In genomic region chr5:78647411-78647818, GRCh38 we compare ENCODE assay signal across 8 cellular contexts. TPM values are rescaled to one million over a fixed set of nuclear protein-coding genes. Genes with fewer than 3 reads are reported as not detected.
DNase-seq lines count a peak whose midpoint lies in the region; ATAC-seq and TF ChIP-seq lines count a peak whose summit lies in the region.

No MANE protein-coding gene starts in this region.

- H3K9me3 ChIP-seq in mononuclear cell (ENCODE audit: low read depth, low read length) (no peaks in the 10 kb centered on the region), aorta (ENCODE audit: control insufficient read depth, low read length) (no peaks in the 10 kb centered on the region)

- ATAC-seq in aorta (ENCODE audit: low FRiP score) (no peak), HG02973 (IDR thresholded peaks at IDR 0.05; ENCODE audit: unreplicated experiment) (no peak)

- TF ChIP-seq CTCF in coronary artery (IDR thresholded peaks at IDR 0.05) = no peak

- intact Hi-C loops in activated naive CD4-positive, alpha-beta T cell treated with anti-CD3 and anti-CD28 coated beads for 36 hours (cut with micrococcal nuclease) = no loop called here
- intact Hi-C loops in aorta (cut with DNase I) = loop anchor here (5.0 to 10.0 kb wide), 4 partner anchors 53 to 337 kb away; partner anchors contain the start of gene ARSB (in 1 of the 2)

- H3K4me1 ChIP-seq in mononuclear cell (ENCODE audit: insufficient read depth, low read length) (peaks cover 20% of the 10 kb centered on the region), aorta (ENCODE audit: control insufficient read depth in 1 of 2, insufficient read depth in 2 of 2, low read length in 2 of 2) (peaks cover 0 to 3% of the 10 kb centered on the region in 2 donors)

- peaks cover 37% of the 10 kb centered on the region for H3K27me3 ChIP-seq in mononuclear cell (ENCODE audit: insufficient read depth, low read length)
- H3K27me3 ChIP-seq in aorta (ENCODE audit: control insufficient read depth in 1 of 2, insufficient read depth in 2 of 2, low read length in 1 of 2) = no peaks in the 10 kb centered on the region

- H3K36me3 ChIP-seq in aorta (ENCODE audit: control insufficient read depth in 1 of 2, insufficient read depth in 2 of 2, low read length in 1 of 2) = no peaks in the 10 kb centered on the region

- 0 to 1% methylated on average over 17 of the region's 17 CpGs for WGBS in aorta, 2 donors

- H3K9me3 Mint-ChIP-seq in activated naive CD4-positive, alpha-beta T cell treated with anti-CD3 and anti-CD28 coated beads for 36 hours = no peaks in the 10 kb centered on the region

- peak overlapping the region; percentile 64 for H3K4me3 Mint-ChIP-seq in activated naive CD4-positive, alpha-beta T cell treated with anti-CD3 and anti-CD28 coated beads for 36 hours

- H3K27ac ChIP-seq in coronary artery = peak overlapping the region; percentile 94 to 95
- H3K27ac ChIP-seq in aorta (ENCODE audit: low read depth in 1 of 2, low read length in 2 of 2) = no peak overlapping the region

- peaks cover 10% of the 10 kb centered on the region for H3K4me1 Mint-ChIP-seq in activated naive CD4-positive, alpha-beta T cell treated with anti-CD3 and anti-CD28 coated beads for 36 hours (ENCODE audit: low read depth)

- H3K27ac Mint-ChIP-seq in activated naive CD4-positive, alpha-beta T cell treated with anti-CD3 and anti-CD28 coated beads for 36 hours = no peak overlapping the region

- H3K27me3 Mint-ChIP-seq in activated naive CD4-positive, alpha-beta T cell treated with anti-CD3 and anti-CD28 coated beads for 36 hours (ENCODE audit: low read depth) = peaks cover 50% of the 10 kb centered on the region

- no peaks in the 10 kb centered on the region for H3K36me3 Mint-ChIP-seq in activated naive CD4-positive, alpha-beta T cell treated with anti-CD3 and anti-CD28 coated beads for 36 hours (ENCODE audit: low read depth)

- peak overlapping the region; percentile 82 for H3K4me3 ChIP-seq in coronary artery
- H3K4me3 ChIP-seq in mononuclear cell (ENCODE audit: low read length) = peak overlapping the region; percentile 41
- H3K4me3 ChIP-seq in aorta (ENCODE audit: low read length in 2 of 2) = peak overlapping the region; percentile 57 to 65

- CTCF ChIA-PET in activated naive CD4-positive, alpha-beta T cell treated with anti-CD3 and anti-CD28 coated beads for 36 hours (lab: Charles Lee) = no interaction called here

- peak; percentile 18 for DNase-seq in activated naive CD4-positive, alpha-beta T cell treated with anti-CD3 and anti-CD28 coated beads for 36 hours
- no peak for DNase-seq in activated naive CD4-positive, alpha-beta T cell treated with Interleukin-2 at 50 U/mL for 16 hours
- DNase-seq in coronary artery (ENCODE audit: low spot score) (no peak), aorta (peak in 1 of 2 donors; percentile 78), NCI-H774 (lab: John Stamatoyannopoulos, UW) (no peak)

TF ChIP-seq in PFSK-1, 5 proteins besides CTCF, POLR2A, EP300 and RAD21:
- TF ChIP-seq, protein P1, sequence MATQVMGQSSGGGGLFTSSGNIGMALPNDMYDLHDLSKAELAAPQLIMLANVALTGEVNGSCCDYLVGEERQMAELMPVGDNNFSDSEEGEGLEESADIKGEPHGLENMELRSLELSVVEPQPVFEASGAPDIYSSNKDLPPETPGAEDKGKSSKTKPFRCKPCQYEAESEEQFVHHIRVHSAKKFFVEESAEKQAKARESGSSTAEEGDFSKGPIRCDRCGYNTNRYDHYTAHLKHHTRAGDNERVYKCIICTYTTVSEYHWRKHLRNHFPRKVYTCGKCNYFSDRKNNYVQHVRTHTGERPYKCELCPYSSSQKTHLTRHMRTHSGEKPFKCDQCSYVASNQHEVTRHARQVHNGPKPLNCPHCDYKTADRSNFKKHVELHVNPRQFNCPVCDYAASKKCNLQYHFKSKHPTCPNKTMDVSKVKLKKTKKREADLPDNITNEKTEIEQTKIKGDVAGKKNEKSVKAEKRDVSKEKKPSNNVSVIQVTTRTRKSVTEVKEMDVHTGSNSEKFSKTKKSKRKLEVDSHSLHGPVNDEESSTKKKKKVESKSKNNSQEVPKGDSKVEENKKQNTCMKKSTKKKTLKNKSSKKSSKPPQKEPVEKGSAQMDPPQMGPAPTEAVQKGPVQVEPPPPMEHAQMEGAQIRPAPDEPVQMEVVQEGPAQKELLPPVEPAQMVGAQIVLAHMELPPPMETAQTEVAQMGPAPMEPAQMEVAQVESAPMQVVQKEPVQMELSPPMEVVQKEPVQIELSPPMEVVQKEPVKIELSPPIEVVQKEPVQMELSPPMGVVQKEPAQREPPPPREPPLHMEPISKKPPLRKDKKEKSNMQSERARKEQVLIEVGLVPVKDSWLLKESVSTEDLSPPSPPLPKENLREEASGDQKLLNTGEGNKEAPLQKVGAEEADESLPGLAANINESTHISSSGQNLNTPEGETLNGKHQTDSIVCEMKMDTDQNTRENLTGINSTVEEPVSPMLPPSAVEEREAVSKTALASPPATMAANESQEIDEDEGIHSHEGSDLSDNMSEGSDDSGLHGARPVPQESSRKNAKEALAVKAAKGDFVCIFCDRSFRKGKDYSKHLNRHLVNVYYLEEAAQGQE (IDR thresholded peaks at IDR 0.05; ENCODE audit: insufficient read depth in 1 of 2, low read depth in 2 of 2, low read length in 2 of 2) = no peak
- TF ChIP-seq FOXP2 (optimal IDR thresholded peaks at IDR 0.05; ENCODE audit: borderline replicate concordance, extremely low read depth, extremely low read length, insufficient read depth) (no peak), POLR2AphosphoS5 (IDR thresholded peaks at IDR 0.05; ENCODE audit: low read depth, low read length) (no peak), SIN3A (IDR thresholded peaks at IDR 0.05; ENCODE audit: borderline replicate concordance, insufficient read depth, low read length) (0 out of 2 replicates have a peak, but pooled peaks have one; percentile 66), TAF1 (IDR thresholded peaks at IDR 0.05; ENCODE audit: borderline replicate concordance, insufficient read depth, low read length) (0 out of 2 replicates have a peak, but pooled peaks have one; percentile 25)

RNA-seq across cellular contexts. Expression of gene LHFPL2, which starts 1.2 kb away (rescaled TPM):
- total RNA-seq in activated naive CD4-positive, alpha-beta T cell treated with anti-CD3 and anti-CD28 coated beads for 36 hours = not detected
- polyA plus RNA-seq in PFSK-1 (2012; ENCODE audit: insufficient read length, low read depth) = 37.0 TPM
- total RNA-seq in mononuclear cell = 9.4 TPM
- 10 to 100 TPM; 38.6 to 43.1 TPM for total RNA-seq in aorta
- 10 to 100 TPM; 16.4 to 20.0 TPM for polyA plus RNA-seq in aorta

Comparison
In these comparisons a context has a peak if more than half of its experiments do, and no peak if none do; other contexts are left out.
1. H3K27ac ChIP-seq: peak in coronary artery (2 of 2); none in aorta (0 of 2).
2. RNA of gene LHFPL2, which starts 1.2 kb away (total RNA-seq): 38.6 to 43.1 TPM in aorta and 9.4 TPM in mononuclear cell (single experiment); not detected in activated naive CD4-positive, alpha-beta T cell treated with anti-CD3 and anti-CD28 coated beads for 36 hours; every median in the first group is over 10 times any median in the second.
3. Peak in every context shown above with its lines, with median percentiles within 50 percentile points of each other: H3K4me3 ChIP-seq.